ENCODE assay signal across 22 cellular contexts in genomic region chr2:196875414-196875813, GRCh38.
"Had no signal": no experiment of that assay in that cellular context is flagged by ENCODE, and none has a peak within 500 bp of the region (broad histone marks: within the 10 kb centered on the region; RNA-seq: fewer than 3 reads in every experiment).

No MANE protein-coding gene starts in this region.

- H3K4me3 Mint-ChIP-seq: activated naive CD8-positive, alpha-beta T cell; T-cell had no signal

- DNase-seq: activated CD4-positive, CD25-positive, alpha-beta regulatory T cell treated with anti-CD3 and anti-CD28 coated beads, Interleukin-2, amount 50 U/mL, for 72 hours; activated effector memory CD4-positive, alpha-beta T cell treated with Interleukin-2 at 50 U/mL for 16 hours; activated naive CD4-positive, alpha-beta T cell; activated T-cell treated with anti-CD3 and anti-CD28 coated beads for 4 hours; adrenal gland; anterior cingulate cortex; caudate nucleus; MM.1S; NCI-H1105; NCI-H146; NCI-H187 treated with DMSO at 0.1 percent for 48 hours; NCI-H2081 treated with DMSO at 0.1 percent for 48 hours; NCI-H446; NCI-H524 treated with DMSO at 0.1 percent for 48 hours; NCI-H748 treated with DMSO at 0.1 percent for 48 hours; OCI-M1; RPMI8226; T-cell; WERI-Rb-1 had no signal

- H3K9me3 Mint-ChIP-seq: T-cell had no signal

- H3K27ac Mint-ChIP-seq: activated naive CD8-positive, alpha-beta T cell had no signal

- ATAC-seq: Panc1, Right ventricle myocardium inferior, T-cell had no signal

- H3K27me3 Mint-ChIP-seq: activated naive CD8-positive, alpha-beta T cell; T-cell had no signal
